ENCODE assay signal across 1 cellular context in the genomic region with DNA sequence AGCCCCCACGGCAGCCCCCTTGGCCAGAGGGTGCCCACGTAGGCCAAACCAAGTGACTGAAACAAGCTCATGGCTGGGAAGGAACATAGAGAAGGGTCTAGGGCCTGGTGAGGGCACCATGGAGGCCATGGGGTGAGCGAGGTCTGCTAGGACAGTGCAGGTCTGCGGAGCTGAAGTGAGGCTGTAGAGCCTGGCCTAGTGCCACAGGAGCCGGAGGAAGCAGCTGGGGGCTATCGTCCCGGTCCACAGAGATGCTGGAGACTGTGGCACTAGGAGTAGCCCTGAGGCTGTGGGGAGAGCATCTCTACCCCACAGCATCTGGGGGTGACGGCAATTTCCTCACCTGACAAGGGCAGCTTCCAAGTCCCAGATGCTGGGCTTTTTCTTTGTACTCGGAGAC.
TF ChIP-seq lines count a peak whose summit lies in the region.

No MANE protein-coding gene starts in this region.

TF ChIP-seq in H1, 55 proteins besides CTCF, POLR2A, EP300 and RAD21:
- no peak for TF ChIP-seq JUND (IDR thresholded peaks at IDR 0.05; ENCODE audit: low read length)
- no peak for TF ChIP-seq SP4 (IDR thresholded peaks at IDR 0.05; ENCODE audit: low read length)
- no peak for TF ChIP-seq SIN3A (conservative IDR thresholded peaks at IDR 0.05 in 1 of 2, IDR thresholded peaks at IDR 0.05 in 1 of 2; ENCODE audit: low read depth in 1 of 2, low read length in 2 of 2)
- no peak for TF ChIP-seq KDM4A (IDR thresholded peaks at IDR 0.05; ENCODE audit: low read depth, low read length, severe bottlenecking)
- TF ChIP-seq FOSL1 (IDR thresholded peaks at IDR 0.05; ENCODE audit: insufficient read depth, low read depth, low read length) = no peak
- no peak for TF ChIP-seq SRF (IDR thresholded peaks at IDR 0.05; ENCODE audit: low read depth, low read length)
- no peak for TF ChIP-seq TCF12 (IDR thresholded peaks at IDR 0.05; ENCODE audit: low read depth, low read length)
- no peak for TF ChIP-seq NANOG (IDR thresholded peaks at IDR 0.05; ENCODE audit: insufficient read depth, low read depth, low read length, poor library complexity, severe bottlenecking)
- TF ChIP-seq GABPA (IDR thresholded peaks at IDR 0.05; ENCODE audit: borderline replicate concordance, insufficient read depth, low read length) = no peak
- TF ChIP-seq CHD2 (IDR thresholded peaks at IDR 0.05; ENCODE audit: low read length) = no peak
- no peak for TF ChIP-seq EZH2 (IDR thresholded peaks at IDR 0.05; ENCODE audit: low read depth, low read length, severe bottlenecking)
